Comparison of ENCODE assay signal across 1 cellular context in the genomic region with DNA sequence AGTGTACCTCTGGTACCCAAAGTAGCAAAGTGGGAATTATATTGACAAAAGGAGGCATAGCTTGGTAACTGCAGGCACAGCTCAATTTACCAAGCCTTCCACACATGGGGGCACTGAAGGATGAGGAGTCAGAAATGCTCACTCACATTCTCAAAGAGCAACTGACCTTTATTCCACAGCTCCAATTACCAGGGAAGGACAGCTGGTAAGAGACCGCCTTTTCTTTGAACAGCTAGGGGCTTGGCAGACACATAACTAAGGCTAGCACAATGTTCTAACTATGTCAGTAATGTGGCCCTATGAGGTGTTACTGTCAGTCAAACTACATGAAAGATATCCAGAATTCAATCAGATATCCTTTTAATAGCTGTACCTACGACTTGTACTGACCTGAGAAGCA.
TF ChIP-seq lines count a peak whose summit lies in the region.

No MANE protein-coding gene starts in this region.

TF ChIP-seq in IMR-90, 13 proteins besides CTCF, POLR2A, EP300 and RAD21 (continued from another document):
- TF ChIP-seq MXI1 (IDR thresholded peaks at IDR 0.05; ENCODE audit: borderline replicate concordance, low read depth, low read length), result no peak
- TF ChIP-seq MAZ (IDR thresholded peaks at IDR 0.05; ENCODE audit: borderline replicate concordance, low read depth, low read length), result no peak
- TF ChIP-seq, protein P1, sequence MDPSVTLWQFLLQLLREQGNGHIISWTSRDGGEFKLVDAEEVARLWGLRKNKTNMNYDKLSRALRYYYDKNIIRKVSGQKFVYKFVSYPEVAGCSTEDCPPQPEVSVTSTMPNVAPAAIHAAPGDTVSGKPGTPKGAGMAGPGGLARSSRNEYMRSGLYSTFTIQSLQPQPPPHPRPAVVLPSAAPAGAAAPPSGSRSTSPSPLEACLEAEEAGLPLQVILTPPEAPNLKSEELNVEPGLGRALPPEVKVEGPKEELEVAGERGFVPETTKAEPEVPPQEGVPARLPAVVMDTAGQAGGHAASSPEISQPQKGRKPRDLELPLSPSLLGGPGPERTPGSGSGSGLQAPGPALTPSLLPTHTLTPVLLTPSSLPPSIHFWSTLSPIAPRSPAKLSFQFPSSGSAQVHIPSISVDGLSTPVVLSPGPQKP (IDR thresholded peaks at IDR 0.05; ENCODE audit: borderline replicate concordance, low read depth, low read length), result no peak
- TF ChIP-seq BHLHE40 (IDR thresholded peaks at IDR 0.05; ENCODE audit: low read depth, low read length), result no peak
- no peak for TF ChIP-seq FOS (IDR thresholded peaks at IDR 0.05; ENCODE audit: low read depth, low read length)
- TF ChIP-seq CEBPB (IDR thresholded peaks at IDR 0.05; ENCODE audit: low read depth, low read length), result no peak
- no peak for TF ChIP-seq SMC3 (IDR thresholded peaks at IDR 0.05; ENCODE audit: low read depth, low read length)
- no peak for TF ChIP-seq RFX5 (IDR thresholded peaks at IDR 0.05; ENCODE audit: low read depth, low read length)
- no peak for TF ChIP-seq NFE2L2 (IDR thresholded peaks at IDR 0.05; ENCODE audit: low read depth, low read length)
TF ChIP-seq in IMR-90: peak in this region for 0.
